ENCODE assay signal across 13 cellular contexts in genomic region chr12:95318071-95318545, GRCh38.
A peak's percentile ranks its signal among the peaks of the same experiment; 100 is the strongest.
DNase-seq lines count a peak whose midpoint lies in the region; ATAC-seq, FAIRE-seq and TF ChIP-seq lines count a peak whose summit lies in the region.
"Had no signal": no experiment of that assay in that cellular context is flagged by ENCODE, and none has a peak within 500 bp of the region (broad histone marks: within the 10 kb centered on the region; RNA-seq: fewer than 3 reads in every experiment).

No MANE protein-coding gene starts in this region.

- POLR2A ChIA-PET in AG04450 (lab: Yijun Ruan, JAX) (interaction anchor here (1.4 to 1.5 kb wide), 3 partner anchors 8 to 101 kb away, joined by 4 to 5 read pairs (median 4); partner anchors contain the start of genes FGD6 and VEZT), HepG2 (lab: Yijun Ruan, JAX) (interaction anchor here (0.6 to 1.4 kb wide), 4 partner anchors 19 to 1758 kb away, joined by 3 to 6 read pairs (median 4); partner anchors contain the start of genes FGD6, NR2C1 and VEZT)

- no peaks in the 10 kb centered on the region for H3K79me2 ChIP-seq in HepG2 (ENCODE audit: insufficient read depth, low read length)

- H3K27ac Mint-ChIP-seq in activated naive CD4-positive, alpha-beta T cell treated with anti-CD3 and anti-CD28 coated beads for 36 hours: no peak overlapping the region
- H3K27ac Mint-ChIP-seq: CD14-positive monocyte, T-helper 17 cell had no signal

- TF ChIP-seq POLR2A in HepG2 (IDR thresholded peaks at IDR 0.05; ENCODE audit: insufficient read depth in 1 of 2, low read depth in 2 of 2, low read length in 2 of 2): no peak
- TF ChIP-seq POLR2A in lower leg skin (IDR thresholded peaks at IDR 0.05): no peak

- peak overlapping the region; percentile 41; the same call in 1 of the 2 replicates for H3K4me2 ChIP-seq in HepG2 (ENCODE audit: low read depth, low read length)

- no peaks in the 10 kb centered on the region for H3K9me3 Mint-ChIP-seq in activated naive CD4-positive, alpha-beta T cell treated with anti-CD3 and anti-CD28 coated beads for 36 hours
- H3K9me3 Mint-ChIP-seq: CD14-positive monocyte, neural crest cell had no signal

- no peaks in the 10 kb centered on the region for H3K4me1 Mint-ChIP-seq in activated naive CD4-positive, alpha-beta T cell treated with anti-CD3 and anti-CD28 coated beads for 36 hours (ENCODE audit: low read depth)
- H3K4me1 Mint-ChIP-seq: CD14-positive monocyte, neural crest cell, T-helper 17 cell had no signal

- intact Hi-C loops in HepG2 (cut with micrococcal nuclease; ENCODE audit: unreplicated experiment) (loop anchor here (1.0 to 2.0 kb wide), 2 partner anchors 19 to 101 kb away; partner anchors contain the start of genes FGD6 and VEZT), lower leg skin (cut with DNase I; ENCODE audit: low total_unique reads) (no loop called here)
- intact Hi-C loops in activated naive CD4-positive, alpha-beta T cell treated with anti-CD3 and anti-CD28 coated beads for 36 hours (cut with micrococcal nuclease): no loop called here

- CTCF ChIA-PET in AG04450 (lab: Charles Lee) (no interaction called here), HepG2 (lab: Yijun Ruan, JAX; ENCODE audit: low intra/inter-chr PET ratio, low total read pairs) (no interaction called here)
- CTCF ChIA-PET in activated naive CD4-positive, alpha-beta T cell treated with anti-CD3 and anti-CD28 coated beads for 36 hours (lab: Charles Lee): interaction anchor here (1.1 kb wide), 1 partner anchor 201 kb away, joined by 3 read pairs; no protein-coding TSS in a partner anchor

- H3K4me3 ChIP-seq in AG04450 (ENCODE audit: low read depth, low read length) (no peak overlapping the region), LNCaP clone FGC (ENCODE audit: low read depth, low read length) (no peak overlapping the region), astrocyte of the spinal cord (ENCODE audit: low read depth, low read length) (no peak overlapping the region), HepG2 (replicated peaks in 1 of 3; ENCODE audit: insufficient read depth in 1 of 3, low read depth in 2 of 3, low read length in 3 of 3) (no peak overlapping the region), lower leg skin (ENCODE audit: low read depth, poor library complexity, severe bottlenecking) (no peak overlapping the region)

- H3K9me3 ChIP-seq in AG04450 (ENCODE audit: control insufficient read depth, insufficient read depth, low read length): no peaks in the 10 kb centered on the region
- H3K9me3 ChIP-seq in HepG2 (ENCODE audit: low read length): no peaks in the 10 kb centered on the region

- no peak for TF ChIP-seq CTCF in AG04450 (IDR thresholded peaks at IDR 0.05; ENCODE audit: low read depth, low read length)
- no peak for TF ChIP-seq CTCF in LNCaP clone FGC (IDR thresholded peaks at IDR 0.05; ENCODE audit: control insufficient read depth, extremely low read depth, insufficient read depth)
- TF ChIP-seq CTCF in astrocyte of the spinal cord (IDR thresholded peaks at IDR 0.05; ENCODE audit: low read depth, low read length): no peak
- TF ChIP-seq CTCF in HepG2 (CRISPR knock-in tag; IDR thresholded peaks at IDR 0.05): no peak
- TF ChIP-seq CTCF in lower leg skin (IDR thresholded peaks at IDR 0.05): no peak

- BruUV-seq in HepG2 (replicated peaks; lab: Mats Ljungman, UMichigan): no TSS peak

- H2AFZ ChIP-seq in HepG2 (ENCODE audit: low read length): no peak overlapping the region

- H3K27ac ChIP-seq in AG04450 (ENCODE audit: low read depth, low read length): peak overlapping the region; percentile 40
- H3K27ac ChIP-seq in HepG2 (ENCODE audit: extremely low read length, insufficient read depth, low read length): peak overlapping the region; percentile 21

- FAIRE-seq in HepG2 (lab: Jason Lieb, UNC): peak; percentile 92
- FAIRE-seq: H1 had no signal

- H3K36me3 Mint-ChIP-seq in activated naive CD4-positive, alpha-beta T cell treated with anti-CD3 and anti-CD28 coated beads for 36 hours (ENCODE audit: low read depth): no peaks in the 10 kb centered on the region
- H3K36me3 Mint-ChIP-seq: CD14-positive monocyte had no signal

- no peak overlapping the region for H3K4me3 Mint-ChIP-seq in activated naive CD4-positive, alpha-beta T cell treated with anti-CD3 and anti-CD28 coated beads for 36 hours
- H3K4me3 Mint-ChIP-seq: CD14-positive monocyte, neural crest cell, T-helper 17 cell had no signal

- no peaks in the 10 kb centered on the region for H4K20me1 ChIP-seq in HepG2 (ENCODE audit: insufficient read depth, low read length)

- no peak for TF ChIP-seq RAD21 in HepG2 (CRISPR knock-in tag; IDR thresholded peaks at IDR 0.05)

- H3K36me3 ChIP-seq in HepG2 (replicated peaks in 1 of 2; ENCODE audit: control insufficient read depth in 1 of 2, insufficient read depth in 2 of 2, low read length in 2 of 2): no peaks in the 10 kb centered on the region

- 0% methylated on average over 2 of the region's 2 CpGs for WGBS in HepG2 (ENCODE audit: low lambda C conversion rate)
- 89% methylated on average over 2 of the region's 2 CpGs for WGBS in lower leg skin, 2 donors

- DNase-seq in AG04450 (ENCODE audit: low read depth, low spot score) (peak; percentile 70), LNCaP clone FGC (ENCODE audit: low read depth) (peak; percentile 77), astrocyte of the spinal cord (ENCODE audit: low read depth, low spot score) (peak; percentile 92), HepG2 (ENCODE audit: low spot score) (peak; percentile 98), lower leg skin (ENCODE audit: low spot score in 2 of 2) (no peak), epidermal melanocyte (ENCODE audit: insufficient read length, low spot score) (no peak)
- no peak for DNase-seq in activated naive CD4-positive, alpha-beta T cell treated with anti-CD3 and anti-CD28 coated beads for 36 hours
- DNase-seq: NCI-H187 treated with DMSO at 0.1 percent for 48 hours, T-helper 17 cell had no signal

- no peak overlapping the region for H3K9ac ChIP-seq in HepG2 (ENCODE audit: insufficient read depth, low read depth, low read length)

- TF ChIP-seq EP300 in HepG2 (IDR thresholded peaks at IDR 0.05; ENCODE audit: low read depth in 2 of 2, low read length in 2 of 2): peak in 1 of 2 experiments; percentile 93; a peak in 3 of 4 replicates
- peak; percentile 78; the same call in 1 of the 2 replicates for TF ChIP-seq EP300 in HepG2 (CRISPR knock-in tag; IDR thresholded peaks at IDR 0.05; ENCODE audit: borderline replicate concordance)

- H3K4me1 ChIP-seq in HepG2 (ENCODE audit: insufficient read depth, low read length): peaks cover 48% of the 10 kb centered on the region

- peak; percentile 95 for ATAC-seq in HepG2
- ATAC-seq in HG03196 (IDR thresholded peaks at IDR 0.05; ENCODE audit: unreplicated experiment): no peak
- ATAC-seq: T-helper 17 cell had no signal

- in situ Hi-C loops in astrocyte of the spinal cord (cut with HindIII; ENCODE audit: low sequenced_read_pairs): no loop called here
- in situ Hi-C loops in HepG2 (cut with HindIII; ENCODE audit: extremely low pct_ligation_motif_present, low pct_unique_long_range_greater_than_20kb): no loop called here

- no peaks in the 10 kb centered on the region for H3K27me3 ChIP-seq in AG04450 (ENCODE audit: control insufficient read depth, insufficient read depth, low read length)
- H3K27me3 ChIP-seq in HepG2 (ENCODE audit: control insufficient read depth in 1 of 2, insufficient read depth in 2 of 2, low read length in 2 of 2): peaks cover 0 to 31% of the 10 kb centered on the region in 2 experiments; a peak in 2 of 5 replicates

- H3K27me3 Mint-ChIP-seq in activated naive CD4-positive, alpha-beta T cell treated with anti-CD3 and anti-CD28 coated beads for 36 hours (ENCODE audit: low read depth): peaks cover 4% of the 10 kb centered on the region

TF ChIP-seq in HepG2, 621 proteins besides CTCF, POLR2A, EP300 and RAD21 (continues in another document):
- TF ChIP-seq, protein P1, sequence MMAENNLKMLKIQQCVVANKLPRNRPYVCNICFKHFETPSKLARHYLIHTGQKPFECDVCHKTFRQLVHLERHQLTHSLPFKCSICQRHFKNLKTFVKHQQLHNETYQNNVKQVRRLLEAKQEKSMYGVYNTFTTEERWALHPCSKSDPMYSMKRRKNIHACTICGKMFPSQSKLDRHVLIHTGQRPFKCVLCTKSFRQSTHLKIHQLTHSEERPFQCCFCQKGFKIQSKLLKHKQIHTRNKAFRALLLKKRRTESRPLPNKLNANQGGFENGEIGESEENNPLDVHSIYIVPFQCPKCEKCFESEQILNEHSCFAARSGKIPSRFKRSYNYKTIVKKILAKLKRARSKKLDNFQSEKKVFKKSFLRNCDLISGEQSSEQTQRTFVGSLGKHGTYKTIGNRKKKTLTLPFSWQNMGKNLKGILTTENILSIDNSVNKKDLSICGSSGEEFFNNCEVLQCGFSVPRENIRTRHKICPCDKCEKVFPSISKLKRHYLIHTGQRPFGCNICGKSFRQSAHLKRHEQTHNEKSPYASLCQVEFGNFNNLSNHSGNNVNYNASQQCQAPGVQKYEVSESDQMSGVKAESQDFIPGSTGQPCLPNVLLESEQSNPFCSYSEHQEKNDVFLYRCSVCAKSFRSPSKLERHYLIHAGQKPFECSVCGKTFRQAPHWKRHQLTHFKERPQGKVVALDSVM (CRISPR knock-in tag; IDR thresholded peaks at IDR 0.05): no peak
- peak; percentile 94 for TF ChIP-seq MIXL1 (CRISPR knock-in tag; IDR thresholded peaks at IDR 0.05)
- TF ChIP-seq TRIM22 (IDR thresholded peaks at IDR 0.05): no peak
- TF ChIP-seq CREB1 (IDR thresholded peaks at IDR 0.05): no peak
- TF ChIP-seq CREB1 (CRISPR knock-in tag; IDR thresholded peaks at IDR 0.05): peak; percentile 69
- no peak for TF ChIP-seq PAWR (CRISPR knock-in tag; IDR thresholded peaks at IDR 0.05; ENCODE audit: borderline replicate concordance)
- TF ChIP-seq TBL1XR1 (IDR thresholded peaks at IDR 0.05; ENCODE audit: borderline replicate concordance, low read length, partially characterized antibody): peak; percentile 70
- no peak for TF ChIP-seq ZNF354B (CRISPR knock-in tag; IDR thresholded peaks at IDR 0.05)
- TF ChIP-seq FOSL1 (CRISPR knock-in tag; IDR thresholded peaks at IDR 0.05; ENCODE audit: borderline replicate concordance): peak; percentile 95
- TF ChIP-seq FOXA1 (IDR thresholded peaks at IDR 0.05): peak; percentile 92
- TF ChIP-seq FOXA1 (CRISPR knock-in tag; IDR thresholded peaks at IDR 0.05): peak; percentile 76
- no peak for TF ChIP-seq ZNF510 (CRISPR knock-in tag; IDR thresholded peaks at IDR 0.05; ENCODE audit: low read depth)
- TF ChIP-seq ZNF317 (CRISPR knock-in tag; IDR thresholded peaks at IDR 0.05): no peak

Comparison
In these comparisons a context has a peak if more than half of its experiments do, and no peak if none do; other contexts are left out.
1. DNase-seq: peak in AG04450 (single experiment), LNCaP clone FGC (single experiment), astrocyte of the spinal cord (single experiment) and HepG2 (single experiment); none in lower leg skin (0 of 2), epidermal melanocyte (single experiment) and activated naive CD4-positive, alpha-beta T cell treated with anti-CD3 and anti-CD28 coated beads for 36 hours (single experiment).